In genomic region chr1:62286778-62287224, GRCh38 we compare ENCODE assay signal across 10 cellular contexts. TPM values are rescaled to one million over a fixed set of nuclear protein-coding genes. Genes with fewer than 3 reads are reported as not detected.
DNase-seq lines count a peak whose midpoint lies in the region; ATAC-seq, FAIRE-seq and TF ChIP-seq lines count a peak whose summit lies in the region.
"Had no signal": no experiment of that assay in that cellular context is flagged by ENCODE, and none has a peak within 500 bp of the region (broad histone marks: within the 10 kb centered on the region; RNA-seq: fewer than 3 reads in every experiment).

No MANE protein-coding gene starts in this region.

- CTCF ChIA-PET in activated CD8-positive, alpha-beta T cell treated with anti-CD3 and anti-CD28 coated beads, Interleukin-2, amount 10 ng/mL, durations not matched to agents 7 days and 5 days (lab: Charles Lee), result no interaction called here

- no peaks in the 10 kb centered on the region for H3K36me3 ChIP-seq in HUES6 (ENCODE audit: control insufficient read depth, insufficient read depth, low read length)
- H3K36me3 ChIP-seq in keratinocyte (ENCODE audit: control insufficient read depth in 2 of 2, extremely low read depth in 1 of 2, insufficient read depth in 2 of 2, low read length in 2 of 2), result no peaks in the 10 kb centered on the region
- no peaks in the 10 kb centered on the region for H3K36me3 ChIP-seq in uterus

- TF ChIP-seq POLR2A in uterus (IDR thresholded peaks at IDR 0.05), result no peak

- TF ChIP-seq CTCF in keratinocyte (optimal IDR thresholded peaks at IDR 0.05 in 1 of 3, IDR thresholded peaks at IDR 0.05 in 1 of 3, conservative IDR thresholded peaks at IDR 0.05 in 1 of 3; ENCODE audit: extremely low read depth in 1 of 3, insufficient read depth in 2 of 3, low read length in 3 of 3) (no peak), uterus (IDR thresholded peaks at IDR 0.05) (no peak)

- POLR2A ChIA-PET in activated CD8-positive, alpha-beta T cell treated with anti-CD3 and anti-CD28 coated beads, Interleukin-2, amount 10 ng/mL, durations not matched to agents 7 days and 5 days (lab: Charles Lee), result no interaction called here

- DNase-seq in A172 (ENCODE audit: low spot score) (peak; percentile 63), astrocyte of the hippocampus (ENCODE audit: low read depth, low spot score) (peak; percentile 48), keratinocyte (ENCODE audit: low read depth, low spot score) (no peak), uterus (no peak)
- DNase-seq in activated CD8-positive, alpha-beta T cell treated with anti-CD3 and anti-CD28 coated beads, Interleukin-2, amount 10 ng/mL, durations not matched to agents 7 days and 5 days, result no peak
- DNase-seq: NCI-H446 treated with DMSO at 0.1 percent for 48 hours had no signal

- no peaks in the 10 kb centered on the region for H3K9me3 ChIP-seq in HUES6 (ENCODE audit: control insufficient read depth, insufficient read depth, low read depth, low read length)
- no peaks in the 10 kb centered on the region for H3K9me3 ChIP-seq in keratinocyte (ENCODE audit: control insufficient read depth, low read depth, low read length)
- H3K9me3 ChIP-seq in uterus, result no peaks in the 10 kb centered on the region

- ATAC-seq in HG02588 (IDR thresholded peaks at IDR 0.05; ENCODE audit: unreplicated experiment) (no peak), GM18907 (IDR thresholded peaks at IDR 0.05; ENCODE audit: unreplicated experiment) (no peak)
- ATAC-seq in activated CD8-positive, alpha-beta T cell treated with anti-CD3 and anti-CD28 coated beads, Interleukin-2, amount 10 ng/mL, durations not matched to agents 7 days and 5 days, result no peak

- H3K4me2 ChIP-seq in keratinocyte (ENCODE audit: control insufficient read depth, extremely low read depth, insufficient read depth, low read depth, low read length), result peak overlapping the region; percentile 59

- dilution Hi-C loops in keratinocyte (cut with MboI; ENCODE audit: extremely low pct_ligation_motif_present, low sequenced_read_pairs), result no loop called here

- H3K36me3 Mint-ChIP-seq in activated CD8-positive, alpha-beta T cell treated with anti-CD3 and anti-CD28 coated beads, Interleukin-2, amount 10 ng/mL, durations not matched to agents 7 days and 5 days (ENCODE audit: low read depth), result no peaks in the 10 kb centered on the region

- H3K4me1 Mint-ChIP-seq in activated CD8-positive, alpha-beta T cell treated with anti-CD3 and anti-CD28 coated beads, Interleukin-2, amount 10 ng/mL, durations not matched to agents 7 days and 5 days (ENCODE audit: low read depth), result no peaks in the 10 kb centered on the region

- H3K4me1 ChIP-seq in HUES6 (ENCODE audit: control insufficient read depth, insufficient read depth, low read length), result peaks cover 37% of the 10 kb centered on the region
- H3K4me1 ChIP-seq in keratinocyte (ENCODE audit: control insufficient read depth, extremely low read depth, insufficient read depth, low read length), result peaks cover 12% of the 10 kb centered on the region
- H3K4me1 ChIP-seq in uterus, result no peaks in the 10 kb centered on the region

- H3K9me3 Mint-ChIP-seq in activated CD8-positive, alpha-beta T cell treated with anti-CD3 and anti-CD28 coated beads, Interleukin-2, amount 10 ng/mL, durations not matched to agents 7 days and 5 days (ENCODE audit: insufficient read depth), result no peaks in the 10 kb centered on the region

- peaks cover 87% of the 10 kb centered on the region for H3K27me3 ChIP-seq in HUES6 (ENCODE audit: control insufficient read depth, insufficient read depth, low read length)
- H3K27me3 ChIP-seq in keratinocyte (ENCODE audit: control insufficient read depth, extremely low read depth, insufficient read depth, low read length), result no peaks in the 10 kb centered on the region
- no peaks in the 10 kb centered on the region for H3K27me3 ChIP-seq in uterus

- peak overlapping the region; percentile 17 for H2AFZ ChIP-seq in keratinocyte (ENCODE audit: control insufficient read depth, low read length)

- H3K9me1 ChIP-seq in keratinocyte (ENCODE audit: control insufficient read depth, extremely low read depth, insufficient read depth, low read length), result no peaks in the 10 kb centered on the region

- no peak overlapping the region for H3K27ac Mint-ChIP-seq in activated CD8-positive, alpha-beta T cell treated with anti-CD3 and anti-CD28 coated beads, Interleukin-2, amount 10 ng/mL, durations not matched to agents 7 days and 5 days

- peak overlapping the region; percentile 42 for H3K4me3 ChIP-seq in HUES6 (ENCODE audit: low read depth, low read length)
- peak overlapping the region in 2 of 3 experiments; percentile 11 to 25 for H3K4me3 ChIP-seq in keratinocyte (ENCODE audit: control insufficient read depth in 2 of 3, extremely low read depth in 1 of 3, insufficient read depth in 2 of 3, low read depth in 1 of 3, low read length in 3 of 3)
- H3K4me3 ChIP-seq in uterus, result peak overlapping the region in 1 of 2 donors; percentile 1

- H3K27ac ChIP-seq in HUES6 (ENCODE audit: low read depth, low read length) (no peak overlapping the region), keratinocyte (ENCODE audit: control insufficient read depth, insufficient read depth, low read length) (no peak overlapping the region), uterus (no peak overlapping the region)

- no peak overlapping the region for H3K4me3 Mint-ChIP-seq in activated CD8-positive, alpha-beta T cell treated with anti-CD3 and anti-CD28 coated beads, Interleukin-2, amount 10 ng/mL, durations not matched to agents 7 days and 5 days

- H4K20me1 ChIP-seq in keratinocyte (ENCODE audit: control insufficient read depth, extremely low read depth, insufficient read depth, low read length), result no peaks in the 10 kb centered on the region

- H3K9ac ChIP-seq in HUES6 (ENCODE audit: low read length), result no peak overlapping the region
- H3K9ac ChIP-seq in keratinocyte (ENCODE audit: control insufficient read depth, extremely low read depth, insufficient read depth, low read length), result no peak overlapping the region

- no peaks in the 10 kb centered on the region for H3K79me2 ChIP-seq in keratinocyte (ENCODE audit: control insufficient read depth, insufficient read depth, low read length)

- intact Hi-C loops in uterus (cut with DNase I; ENCODE audit: low total_unique reads), result no loop called here

- FAIRE-seq in keratinocyte (lab: Jason Lieb, UNC), result peak; percentile 85
- FAIRE-seq: TTC549 had no signal

- peaks cover 9% of the 10 kb centered on the region for H3K27me3 Mint-ChIP-seq in activated CD8-positive, alpha-beta T cell treated with anti-CD3 and anti-CD28 coated beads, Interleukin-2, amount 10 ng/mL, durations not matched to agents 7 days and 5 days (ENCODE audit: low read depth)

RNA-seq across cellular contexts. Expression of gene KANK4, which starts 32.4 kb away (rescaled TPM):
- total RNA-seq in A172 (2014; rRNA removed; shearing (Covaris generic)), result 0.09 TPM in 1 of 2 replicates, not detected in the other
- polyA plus RNA-seq in keratinocyte, result 0.92 to 8.5 TPM (median 2.1 TPM) in 3 replicates
- 0.95 TPM for polyA plus RNA-seq in keratinocyte (2011; ENCODE audit: low read depth)
- polyA plus RNA-seq in keratinocyte (2011; cell fraction: cytosol; rRNA removed), result 2.9 and 3.6 TPM in 2 replicates
- 7.6 and 8.3 TPM in 2 replicates for polyA plus RNA-seq in keratinocyte (2011; cell fraction: nucleus; rRNA removed)
- 0.96 and 1.2 TPM in 2 replicates for polyA plus RNA-seq in keratinocyte (2012; ENCODE audit: low replicate concordance)
- 1.7 to 11.1 TPM (median 4.2 TPM) in 3 replicates for polyA minus RNA-seq in keratinocyte
- polyA minus RNA-seq in keratinocyte (2011; cell fraction: cytosol; rRNA and poly(A)+ RNA removed), result 2.7 TPM
- polyA minus RNA-seq in keratinocyte (2011; cell fraction: nucleus; rRNA and poly(A)+ RNA removed), result 8.2 and 13.7 TPM in 2 replicates
- not detected for total RNA-seq in activated CD8-positive, alpha-beta T cell treated with anti-CD3 and anti-CD28 coated beads, Interleukin-2, amount 10 ng/mL, durations not matched to agents 7 days and 5 days
- 10 to 100 TPM in 1 of 4 donors, not detected in 3; 14.5 TPM for total RNA-seq in uterus

Comparison
In these comparisons a context has a peak if more than half of its experiments do, and no peak if none do; other contexts are left out.
1. DNase-seq: peak in A172 (single experiment) and astrocyte of the hippocampus (single experiment); none in keratinocyte (single experiment), activated CD8-positive, alpha-beta T cell treated with anti-CD3 and anti-CD28 coated beads, Interleukin-2, amount 10 ng/mL, durations not matched to agents 7 days and 5 days (single experiment) and uterus (0 of 2).